ENCODE assay signal across 8 cellular contexts in genomic region chr5:127785098-127785927, GRCh38.
DNase-seq lines count a peak whose midpoint lies in the region; ATAC-seq and TF ChIP-seq lines count a peak whose summit lies in the region.

No MANE protein-coding gene starts in this region.

- TF ChIP-seq CTCF in AG04449 (IDR thresholded peaks at IDR 0.05; ENCODE audit: insufficient read depth, low read length, missing control alignments) (no peak), endodermal cell (conservative IDR thresholded peaks at IDR 0.05) (no peak)

- no peaks in the 10 kb centered on the region for H3K27me3 Mint-ChIP-seq in central memory CD8-positive, alpha-beta T cell
- no peaks in the 10 kb centered on the region for H3K27me3 Mint-ChIP-seq in endodermal cell (ENCODE audit: insufficient read depth)

- POLR2A ChIA-PET in AG04449 (lab: Yijun Ruan, JAX), result no interaction called here

- no peaks in the 10 kb centered on the region for H3K27me3 ChIP-seq in endodermal cell (ENCODE audit: control insufficient read depth, insufficient read depth, low read length, poor library complexity, severe bottlenecking)

- H3K36me3 Mint-ChIP-seq in central memory CD8-positive, alpha-beta T cell (ENCODE audit: insufficient read depth), result peaks cover 1% of the 10 kb centered on the region
- H3K36me3 Mint-ChIP-seq in endodermal cell (ENCODE audit: low read depth), result no peaks in the 10 kb centered on the region

- peak overlapping the region; percentile 56 for H3K27ac Mint-ChIP-seq in central memory CD8-positive, alpha-beta T cell (ENCODE audit: low read depth)
- H3K27ac Mint-ChIP-seq in endodermal cell, result no peak overlapping the region

- no peak overlapping the region for H3K27ac ChIP-seq in endodermal cell (ENCODE audit: low read depth, low read length)

- no peak overlapping the region for H3K9ac ChIP-seq in endodermal cell (ENCODE audit: extremely low read depth, low read length, poor library complexity, severe bottlenecking)

- no peaks in the 10 kb centered on the region for H3K36me3 ChIP-seq in endodermal cell (ENCODE audit: control insufficient read depth, insufficient read depth, low read length)

- no peaks in the 10 kb centered on the region for H3K4me1 ChIP-seq in endodermal cell (ENCODE audit: control insufficient read depth, insufficient read depth, low read length)

- ATAC-seq in GM19023 (IDR thresholded peaks at IDR 0.05; ENCODE audit: unreplicated experiment), result peak; percentile 95
- peak; percentile 67 for ATAC-seq in HG03565 (IDR thresholded peaks at IDR 0.05; ENCODE audit: unreplicated experiment)
- peak; percentile 72 for ATAC-seq in central memory CD8-positive, alpha-beta T cell (replicated peaks; ENCODE audit: extremely low read depth, poor library complexity, severe bottlenecking)

- no peaks in the 10 kb centered on the region for H3K9me3 ChIP-seq in endodermal cell (ENCODE audit: control insufficient read depth, low read length)

- no peak overlapping the region for H3K4me3 Mint-ChIP-seq in central memory CD8-positive, alpha-beta T cell
- no peak overlapping the region for H3K4me3 Mint-ChIP-seq in endodermal cell

- H3K4me3 ChIP-seq in AG04449 (ENCODE audit: low read depth, low read length), result no peak overlapping the region
- H3K4me3 ChIP-seq in endodermal cell (ENCODE audit: low read length), result no peak overlapping the region

- H3K9me3 Mint-ChIP-seq in central memory CD8-positive, alpha-beta T cell, result peaks cover 1% of the 10 kb centered on the region
- H3K9me3 Mint-ChIP-seq in endodermal cell, result no peaks in the 10 kb centered on the region

- DNase-seq in AG04449 (ENCODE audit: low read depth, low spot score), result peak; percentile 51
- no peak for DNase-seq in central memory CD8-positive, alpha-beta T cell (ENCODE audit: low spot score in 2 of 2)
- no peak for DNase-seq in pons (ENCODE audit: low spot score)
- no peak for DNase-seq in endodermal cell
- DNase-seq in RPMI8226, result no peak
- no peak for DNase-seq in SIG-M5 (lab: John Stamatoyannopoulos, UW)

- H3K4me1 Mint-ChIP-seq in central memory CD8-positive, alpha-beta T cell, result peaks cover 9% of the 10 kb centered on the region
- H3K4me1 Mint-ChIP-seq in endodermal cell, result no peaks in the 10 kb centered on the region

- CTCF ChIA-PET in AG04449 (lab: Yijun Ruan, JAX), result interaction anchor here (0.8 to 1.1 kb wide), 3 partner anchors 18 to 427 kb away, joined by 3 read pairs; no protein-coding TSS in a partner anchor

- WGBS in endodermal cell (ENCODE audit: insufficient coverage in 1 of 2, insufficient read length in 1 of 2), 2 experiments, result 85 to 91% methylated on average over 4 to 6 of the region's 6 CpGs
